ENCODE assay signal across 8 cellular contexts in the genomic region with DNA sequence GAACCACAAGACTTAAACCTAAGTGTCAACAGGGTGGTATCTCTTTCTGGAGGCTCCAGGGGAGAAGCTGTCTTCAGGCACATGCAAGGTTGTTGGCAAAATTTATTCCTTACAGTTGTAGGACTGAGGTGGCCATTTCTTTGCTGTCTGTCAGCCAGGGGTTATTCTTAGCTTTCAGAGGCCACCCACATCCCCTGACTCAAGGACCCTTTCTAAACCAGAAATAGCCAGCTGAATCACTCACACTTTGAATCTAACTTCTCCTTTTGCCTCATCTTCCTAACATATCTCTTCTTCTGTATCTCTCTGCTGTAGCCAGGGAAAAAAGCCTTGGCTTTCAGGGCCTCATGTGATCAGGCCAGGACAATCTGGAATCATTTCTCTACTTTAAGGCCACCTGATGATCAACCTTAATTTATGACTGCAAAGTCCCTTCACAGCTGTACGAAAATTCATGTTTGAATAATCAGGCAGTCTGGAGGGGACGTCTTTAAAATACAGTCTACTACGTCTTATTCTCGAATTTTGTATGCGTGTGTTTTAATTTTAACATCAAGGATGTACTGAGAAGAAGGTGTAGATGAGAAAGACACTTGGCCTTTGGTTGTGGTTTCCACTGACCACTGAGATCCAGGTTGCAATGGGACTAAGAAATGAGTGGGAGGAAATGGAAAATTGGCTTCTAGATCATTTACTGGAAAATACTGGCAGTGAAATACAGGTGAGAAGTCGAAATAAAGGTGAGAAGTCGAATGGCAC.
A peak's percentile ranks its signal among the peaks of the same experiment; 100 is the strongest.
DNase-seq lines count a peak whose midpoint lies in the region; ATAC-seq and TF ChIP-seq lines count a peak whose summit lies in the region.
"Had no signal": no experiment of that assay in that cellular context is flagged by ENCODE, and none has a peak within 500 bp of the region (broad histone marks: within the 10 kb centered on the region; RNA-seq: fewer than 3 reads in every experiment).

No MANE protein-coding gene starts in this region.

- TF ChIP-seq POLR2A in GM18505 (IDR thresholded peaks at IDR 0.05; ENCODE audit: borderline replicate concordance, extremely low read depth, insufficient read depth, insufficient read length), result peak; percentile 17

- ATAC-seq in GM18505 (IDR thresholded peaks at IDR 0.05; ENCODE audit: unreplicated experiment), result peak; percentile 28
- peak; percentile 54 for ATAC-seq in HG02610 (IDR thresholded peaks at IDR 0.05; ENCODE audit: unreplicated experiment)
- ATAC-seq in naive thymus-derived CD8-positive, alpha-beta T cell, result no peak
- no peak for ATAC-seq in left colon
- ATAC-seq: sciatic nerve had no signal

- intact Hi-C loops in left colon (cut with DNase I, micrococcal nuclease), result no loop called here

- H3K9me3 Mint-ChIP-seq in naive thymus-derived CD8-positive, alpha-beta T cell, result peaks cover 0 to 9% (median 0%) of the 10 kb centered on the region in 9 donors
- no peaks in the 10 kb centered on the region for H3K9me3 Mint-ChIP-seq in endothelial cell (ENCODE audit: unreplicated experiment)

- H3K36me3 Mint-ChIP-seq in naive thymus-derived CD8-positive, alpha-beta T cell, result peaks cover 6 to 16% (median 9%) of the 10 kb centered on the region in 3 donors
- no peaks in the 10 kb centered on the region for H3K36me3 Mint-ChIP-seq in endothelial cell (ENCODE audit: low read depth, unreplicated experiment)

- H3K27ac Mint-ChIP-seq in naive thymus-derived CD8-positive, alpha-beta T cell, result peak overlapping the region; percentile 74 to 95 (median 90)
- no peak overlapping the region for H3K27ac Mint-ChIP-seq in endothelial cell (ENCODE audit: unreplicated experiment)

- H3K27me3 Mint-ChIP-seq in naive thymus-derived CD8-positive, alpha-beta T cell, result no peaks in the 10 kb centered on the region
- no peaks in the 10 kb centered on the region for H3K27me3 Mint-ChIP-seq in endothelial cell (ENCODE audit: unreplicated experiment)

- peaks cover 39 to 93% (median 89%) of the 10 kb centered on the region in 4 donors for H3K4me1 Mint-ChIP-seq in naive thymus-derived CD8-positive, alpha-beta T cell
- H3K4me1 Mint-ChIP-seq in endothelial cell (ENCODE audit: unreplicated experiment), result peaks cover 8% of the 10 kb centered on the region

- no peak for TF ChIP-seq CTCF in endothelial cell (IDR thresholded peaks at IDR 0.05; ENCODE audit: unreplicated experiment)

- H3K4me3 Mint-ChIP-seq in naive thymus-derived CD8-positive, alpha-beta T cell, result peak overlapping the region in 8 of 10 donors; percentile 9 to 69 (median 50)
- no peak overlapping the region for H3K4me3 Mint-ChIP-seq in endothelial cell (ENCODE audit: unreplicated experiment)

- DNase-seq in SIG-M5 treated with dmso at 0.1 percent for 504 hours (lab: John Stamatoyannopoulos, UW; ENCODE audit: unreplicated experiment) (peak; percentile 87), endothelial cell (ENCODE audit: low spot score) (no peak), left colon (no peak), retina (no peak)
- DNase-seq in naive thymus-derived CD8-positive, alpha-beta T cell, result no peak

- POLR2A ChIA-PET in naive thymus-derived CD8-positive, alpha-beta T cell (lab: Charles Lee), result interaction anchor here (0.7 to 1.7 kb wide), 6 partner anchors 11 to 90 kb away, joined by 3 to 15 read pairs (median 4); no protein-coding TSS in a partner anchor

Comparison
In these comparisons a context has a peak if more than half of its experiments do, and no peak if none do; other contexts are left out.
1. ATAC-seq: peak in GM18505 (single experiment) and HG02610 (single experiment); none in naive thymus-derived CD8-positive, alpha-beta T cell (0 of 2) and left colon (single experiment).